ENCODE assay signal across 25 cellular contexts in genomic region chr6:152828431-152828830, GRCh38.
"Had no signal": no experiment of that assay in that cellular context is flagged by ENCODE, and none has a peak within 500 bp of the region (broad histone marks: within the 10 kb centered on the region; RNA-seq: fewer than 3 reads in every experiment).

No MANE protein-coding gene starts in this region.

- H3K27me3 ChIP-seq: breast epithelium, Peyer's patch had no signal

- H3K4me1 ChIP-seq: breast epithelium, Peyer's patch, SJSA1 had no signal

- H3K9me3 ChIP-seq: breast epithelium, Peyer's patch, SJSA1 had no signal

- H3K4me3 ChIP-seq: breast epithelium, K562, Peyer's patch, SJSA1 had no signal

- DNase-seq: activated B cell treated with CpG ODN at 0.5 μM for 24 hours; activated CD4-positive, alpha-beta T cell treated with anti-CD3 and anti-CD28 coated beads for 1 hour; activated CD4-positive, alpha-beta T cell treated with anti-CD3 and anti-CD28 coated beads, Interleukin-2, amount 10 ng/mL, durations not matched to agents 24 days and 14 days; activated CD4-positive, alpha-beta T cell treated with anti-CD3 and anti-CD28 coated beads, Interleukin-2, amount 50 U/mL, for 48 hours; activated CD8-positive, alpha-beta memory T cell treated with anti-CD3 and anti-CD28 coated beads, Interleukin-2, amount 10 ng/mL, durations not matched to agents 7 days and 5 days; activated effector memory CD4-positive, alpha-beta T cell treated with Interleukin-2 at 50 U/mL for 16 hours; activated naive CD4-positive, alpha-beta T cell; activated T-cell treated with anti-CD3 and anti-CD28 coated beads, Interleukin-2, amount 50 U/mL, for 24 hours; aorta; Karpas-422; MM.1S; NCI-H146; NCI-H187 treated with DMSO at 0.1 percent for 48 hours; NCI-H2081 treated with DMSO at 0.1 percent for 48 hours; NCI-H526; NK-92 treated with Interleukin-12 subunit alpha and Interleukin-12 subunit beta, amount 100 ng/mL, for 24 hours; OCI-M1; Peyer's patch; SHP77; T-cell; T-helper 2 cell; T1000 had no signal

- H3K36me3 ChIP-seq: breast epithelium, Peyer's patch, SJSA1 had no signal

- H3K27ac ChIP-seq: breast epithelium, Peyer's patch, SJSA1 had no signal
